Comparison of ENCODE assay signal across 9 cellular contexts in genomic region chr2:166361351-166362153, GRCh38. TPM values are rescaled to one million over a fixed set of nuclear protein-coding genes. Genes with fewer than 3 reads are reported as not detected.
DNase-seq lines count a peak whose midpoint lies in the region; ATAC-seq and TF ChIP-seq lines count a peak whose summit lies in the region.
"Had no signal": no experiment of that assay in that cellular context is flagged by ENCODE, and none has a peak within 500 bp of the region (broad histone marks: within the 10 kb centered on the region; RNA-seq: fewer than 3 reads in every experiment).

No MANE protein-coding gene starts in this region.

- DNase-seq in COR-L47 (lab: John Stamatoyannopoulos, UW) (peak; percentile 44), NCI-H82 (lab: John Stamatoyannopoulos, UW) (peak; percentile 51), fibroblast of lung (ENCODE audit: low read depth in 2 of 2) (peak; percentile 62 to 76), upper lobe of right lung (no peak), occipital lobe (lab: John Stamatoyannopoulos, UW) (no peak), 8988T (no peak)
- no peak for DNase-seq in stimulated activated CD4-positive, alpha-beta T cell treated with anti-CD3 and anti-CD28 coated beads, Interleukin-4, amount 100 ng/mL, for 4 hours

- peak overlapping the region; percentile 48 for H3K4me2 ChIP-seq in fibroblast of lung (ENCODE audit: extremely low read depth, insufficient read depth, low read length)

- peaks cover 31% of the 10 kb centered on the region for H3K79me2 ChIP-seq in fibroblast of lung (ENCODE audit: control insufficient read depth, insufficient read depth, low read length)

- H3K4me3 ChIP-seq in fibroblast of lung (replicated peaks in 1 of 4; ENCODE audit: control extremely low read depth in 1 of 4, insufficient read depth in 1 of 4, low read depth in 3 of 4, low read length in 4 of 4) (no peak overlapping the region), upper lobe of right lung (no peak overlapping the region)

- H3K27me3 ChIP-seq in fibroblast of lung (ENCODE audit: control insufficient read depth, insufficient read depth, low read length), result no peaks in the 10 kb centered on the region
- no peaks in the 10 kb centered on the region for H3K27me3 ChIP-seq in upper lobe of right lung

- intact Hi-C loops in upper lobe of right lung (cut with DNase I), result no loop called here

- TF ChIP-seq CTCF in fibroblast of lung (conservative IDR thresholded peaks at IDR 0.05 in 1 of 2, IDR thresholded peaks at IDR 0.05 in 1 of 2; ENCODE audit: low read depth in 1 of 2, low read length in 2 of 2) (peak in 1 of 2 donors; percentile 58), upper lobe of right lung (IDR thresholded peaks at IDR 0.05) (peak; percentile 53)

- H3K27ac ChIP-seq in fibroblast of lung (ENCODE audit: insufficient read depth, low read length) (no peak overlapping the region), upper lobe of right lung (no peak overlapping the region)

- peak; percentile 64 for ATAC-seq in GM21528 (IDR thresholded peaks at IDR 0.05; ENCODE audit: low FRiP score, unreplicated experiment)
- ATAC-seq in upper lobe of right lung, result peak; percentile 78

- H3K9ac ChIP-seq in fibroblast of lung (ENCODE audit: insufficient read depth, low read length), result no peak overlapping the region

- H3K4me1 ChIP-seq in fibroblast of lung (ENCODE audit: control insufficient read depth, extremely low read depth, insufficient read depth, low read length), result peaks cover 3% of the 10 kb centered on the region
- no peaks in the 10 kb centered on the region for H3K4me1 ChIP-seq in upper lobe of right lung

- H3K9me3 ChIP-seq in fibroblast of lung (ENCODE audit: control insufficient read depth, insufficient read depth, low read depth, low read length) (no peaks in the 10 kb centered on the region), upper lobe of right lung (no peaks in the 10 kb centered on the region)

- no peaks in the 10 kb centered on the region for H4K20me1 ChIP-seq in fibroblast of lung (ENCODE audit: control insufficient read depth, extremely low read depth, insufficient read depth, low read length)

- H2AFZ ChIP-seq in fibroblast of lung (ENCODE audit: low read length), result no peak overlapping the region

- no peaks in the 10 kb centered on the region for H3K36me3 ChIP-seq in fibroblast of lung (ENCODE audit: control insufficient read depth, insufficient read depth, low read length)
- H3K36me3 ChIP-seq in upper lobe of right lung, result no peaks in the 10 kb centered on the region

RNA-seq across cellular contexts. Expression of gene SCN9A, which starts 14.2 kb away (rescaled TPM):
- 58.6 and 105 TPM in 2 replicates for total RNA-seq in fibroblast of lung
- 31.2 and 64.2 TPM in 2 replicates for polyA plus RNA-seq in fibroblast of lung
- 15.7 and 34.1 TPM in 2 replicates for polyA plus RNA-seq in fibroblast of lung (2012)
- polyA minus RNA-seq in fibroblast of lung (ENCODE audit: low replicate concordance), result 98.1 and 102 TPM in 2 replicates
- total RNA-seq in upper lobe of right lung, result 10.5 TPM
- total RNA-seq in occipital lobe, result 121 TPM
- polyA plus RNA-seq: IgD-negative memory B cell had no signal

Comparison
In these comparisons a context has a peak if more than half of its experiments do, and no peak if none do; other contexts are left out.
1. DNase-seq: peak in COR-L47 (single experiment), NCI-H82 (single experiment) and fibroblast of lung (2 of 2); none in upper lobe of right lung (single experiment), occipital lobe (single experiment), 8988T (single experiment) and stimulated activated CD4-positive, alpha-beta T cell treated with anti-CD3 and anti-CD28 coated beads, Interleukin-4, amount 100 ng/mL, for 4 hours (0 of 2).